In genomic region chr17:614637-615546, GRCh38 we compare ENCODE assay signal across 22 cellular contexts.
DNase-seq lines count a peak whose midpoint lies in the region; ATAC-seq, FAIRE-seq and TF ChIP-seq lines count a peak whose summit lies in the region.
"Had no signal": no experiment of that assay in that cellular context is flagged by ENCODE, and none has a peak within 500 bp of the region (broad histone marks: within the 10 kb centered on the region; RNA-seq: fewer than 3 reads in every experiment).

No MANE protein-coding gene starts in this region.

- H3K4me2 ChIP-seq in hepatocyte: no peak overlapping the region
- H3K4me2 ChIP-seq: KMS-11, PC-9 had no signal

- H3K4me3 ChIP-seq in breast epithelium: no peak overlapping the region
- H3K4me3 ChIP-seq in adipocyte (ENCODE audit: low read length): no peak overlapping the region
- H3K4me3 ChIP-seq in hepatocyte: no peak overlapping the region
- no peak overlapping the region for H3K4me3 ChIP-seq in upper lobe of left lung
- H3K4me3 ChIP-seq: heart right ventricle, PC-9 had no signal

- H3K27me3 ChIP-seq in breast epithelium (no peaks in the 10 kb centered on the region), adipocyte (replicated peaks; ENCODE audit: control insufficient read depth, insufficient read depth, low read length) (no peaks in the 10 kb centered on the region), hepatocyte (no peaks in the 10 kb centered on the region), upper lobe of left lung (no peaks in the 10 kb centered on the region)
- H3K27me3 ChIP-seq: heart right ventricle had no signal

- H3K9me3 ChIP-seq in breast epithelium (no peaks in the 10 kb centered on the region), adipocyte (ENCODE audit: control insufficient read depth, low read length) (no peaks in the 10 kb centered on the region), hepatocyte (ENCODE audit: low read depth) (no peaks in the 10 kb centered on the region), upper lobe of left lung (no peaks in the 10 kb centered on the region)
- H3K9me3 ChIP-seq: heart right ventricle had no signal

- POLR2A ChIA-PET in MCF 10A (lab: Yijun Ruan, JAX): interaction anchor here (0.6 to 0.7 kb wide), 2 partner anchors 13 to 87 kb away, joined by 3 read pairs; no protein-coding TSS in a partner anchor

- no peaks in the 10 kb centered on the region for H3K9me3 Mint-ChIP-seq in MCF 10A (ENCODE audit: unreplicated experiment)
- no peaks in the 10 kb centered on the region for H3K9me3 Mint-ChIP-seq in stimulated activated memory B cell treated with anti-CD40 and anti-IgM and Interleukin-4, amounts not matched to agents 10 μg/mL and 1 μg/mL and 100 μg/mL, for 72 hours

- H3K27ac Mint-ChIP-seq in MCF 10A (ENCODE audit: low read depth, unreplicated experiment): no peak overlapping the region
- H3K27ac Mint-ChIP-seq in stimulated activated memory B cell treated with anti-CD40 and anti-IgM and Interleukin-4, amounts not matched to agents 10 μg/mL and 1 μg/mL and 100 μg/mL, for 72 hours: no peak overlapping the region
- H3K27ac Mint-ChIP-seq: activated naive CD8-positive, alpha-beta T cell had no signal

- no peaks in the 10 kb centered on the region for H3K79me2 ChIP-seq in hepatocyte

- peaks cover 7% of the 10 kb centered on the region for H3K4me1 Mint-ChIP-seq in MCF 10A (ENCODE audit: insufficient read depth, unreplicated experiment)
- peaks cover 5% of the 10 kb centered on the region for H3K4me1 Mint-ChIP-seq in stimulated activated memory B cell treated with anti-CD40 and anti-IgM and Interleukin-4, amounts not matched to agents 10 μg/mL and 1 μg/mL and 100 μg/mL, for 72 hours
- H3K4me1 Mint-ChIP-seq: H9 had no signal

- H4K20me1 ChIP-seq in hepatocyte (ENCODE audit: insufficient read depth, poor library complexity, severe bottlenecking): no peaks in the 10 kb centered on the region

- H3K4me3 Mint-ChIP-seq in MCF 10A (ENCODE audit: unreplicated experiment): no peak overlapping the region
- H3K4me3 Mint-ChIP-seq in stimulated activated memory B cell treated with anti-CD40 and anti-IgM and Interleukin-4, amounts not matched to agents 10 μg/mL and 1 μg/mL and 100 μg/mL, for 72 hours: no peak overlapping the region
- H3K4me3 Mint-ChIP-seq: activated naive CD8-positive, alpha-beta T cell; H9 had no signal

- H3K9me2 ChIP-seq in hepatocyte (replicated peaks; ENCODE audit: insufficient read depth): no peaks in the 10 kb centered on the region

- no peak overlapping the region for H3K9ac ChIP-seq in adipocyte (ENCODE audit: low read length)
- H3K9ac ChIP-seq: KMS-11 had no signal

- peak in 1 of 2 donors; percentile 62 for ATAC-seq in upper lobe of left lung (ENCODE audit: low FRiP score in 2 of 2)
- no peak for ATAC-seq in stimulated activated memory B cell treated with anti-CD40 and anti-IgM and Interleukin-4, amounts not matched to agents 10 μg/mL and 1 μg/mL and 100 μg/mL, for 72 hours
- ATAC-seq: sciatic nerve had no signal

- intact Hi-C loops in MCF 10A (cut with micrococcal nuclease) (no loop called here), breast epithelium (cut with DNase I; ENCODE audit: low total_unique reads) (no loop called here)

- H3K36me3 ChIP-seq in breast epithelium (no peaks in the 10 kb centered on the region), adipocyte (ENCODE audit: control insufficient read depth, insufficient read depth, low read length, severe bottlenecking) (peaks cover 9% of the 10 kb centered on the region), hepatocyte (replicated peaks; ENCODE audit: insufficient read depth, low read depth) (no peaks in the 10 kb centered on the region), upper lobe of left lung (peaks cover 0 to 12% (median 5%) of the 10 kb centered on the region in 4 donors)

- no peak for TF ChIP-seq CTCF in MCF 10A (IDR thresholded peaks at IDR 0.05; ENCODE audit: unreplicated experiment)
- no peak for TF ChIP-seq CTCF in breast epithelium (IDR thresholded peaks at IDR 0.05)
- no peak for TF ChIP-seq CTCF in hepatocyte (IDR thresholded peaks at IDR 0.05; ENCODE audit: poor library complexity)
- TF ChIP-seq CTCF in upper lobe of left lung (IDR thresholded peaks at IDR 0.05): no peak

- 66% methylated on average over 9 of the region's 9 CpGs for WGBS in hepatocyte (ENCODE audit: low lambda C conversion rate, missing lambda C conversion rate)
- WGBS in upper lobe of left lung, 2 donors: 76 to 82% methylated on average over 9 of the region's 9 CpGs

- H3K27me3 Mint-ChIP-seq in MCF 10A (ENCODE audit: insufficient read depth, unreplicated experiment): no peaks in the 10 kb centered on the region
- H3K27me3 Mint-ChIP-seq in stimulated activated memory B cell treated with anti-CD40 and anti-IgM and Interleukin-4, amounts not matched to agents 10 μg/mL and 1 μg/mL and 100 μg/mL, for 72 hours: no peaks in the 10 kb centered on the region
- H3K27me3 Mint-ChIP-seq: activated naive CD8-positive, alpha-beta T cell had no signal

- DNase-seq in MCF 10A (ENCODE audit: unreplicated experiment) (peak; percentile 45), breast epithelium (ENCODE audit: low spot score in 2 of 2) (no peak), adipocyte (ENCODE audit: low read depth) (peak; percentile 29), hepatocyte (ENCODE audit: low spot score) (peak; percentile 45), upper lobe of left lung (no peak), urothelium cell line (ENCODE audit: low spot score) (no peak), HuH-7 (ENCODE audit: low spot score) (no peak)
- DNase-seq: central memory CD4-positive, alpha-beta T cell; H9; heart right ventricle; left cardiac atrium; NCI-H1930; NCI-H524; stimulated activated CD4-positive, alpha-beta T cell treated with anti-CD3 and anti-CD28 coated beads, Interleukin-4, amount 100 ng/mL, for 4 hours; T-helper 1 cell had no signal

- FAIRE-seq in urothelium cell line (lab: Jason Lieb, UNC): no peak
- FAIRE-seq: A204.1, endometrium had no signal

- no peaks in the 10 kb centered on the region for H3K4me1 ChIP-seq in breast epithelium
- H3K4me1 ChIP-seq in adipocyte (ENCODE audit: control insufficient read depth, insufficient read depth, low read length): peaks cover 4% of the 10 kb centered on the region
- no peaks in the 10 kb centered on the region for H3K4me1 ChIP-seq in hepatocyte (ENCODE audit: insufficient read depth)
- H3K4me1 ChIP-seq in upper lobe of left lung: peaks cover 0 to 6% (median 0%) of the 10 kb centered on the region in 4 donors

- TF ChIP-seq EP300 in upper lobe of left lung (IDR thresholded peaks at IDR 0.05): no peak

- TF ChIP-seq POLR2A in breast epithelium (IDR thresholded peaks at IDR 0.05) (no peak), upper lobe of left lung (IDR thresholded peaks at IDR 0.05) (peak in 1 of 4 donors; percentile 12)

- no peak overlapping the region for H2AFZ ChIP-seq in hepatocyte
- H2AFZ ChIP-seq: PC-9 had no signal

- peaks cover 12% of the 10 kb centered on the region for H3K36me3 Mint-ChIP-seq in MCF 10A (ENCODE audit: insufficient read depth, unreplicated experiment)
- H3K36me3 Mint-ChIP-seq in stimulated activated memory B cell treated with anti-CD40 and anti-IgM and Interleukin-4, amounts not matched to agents 10 μg/mL and 1 μg/mL and 100 μg/mL, for 72 hours: peaks cover 30% of the 10 kb centered on the region

- no peak overlapping the region for H3K27ac ChIP-seq in breast epithelium
- H3K27ac ChIP-seq in hepatocyte: peak overlapping the region; percentile 64
- H3K27ac ChIP-seq in upper lobe of left lung: peak overlapping the region in 3 of 4 donors; percentile 60 to 70 (median 61)
- H3K27ac ChIP-seq: KMS-11, PC-9 had no signal

- BruUV-seq in MCF 10A (replicated peaks; lab: Mats Ljungman, UMichigan): no TSS peak

- CTCF ChIA-PET in MCF 10A (lab: Yijun Ruan, JAX): no interaction called here

Comparison
In these comparisons a context has a peak if more than half of its experiments do, and no peak if none do; other contexts are left out.
1. DNase-seq: peak in MCF 10A (single experiment), adipocyte (single experiment) and hepatocyte (single experiment); none in breast epithelium (0 of 2), upper lobe of left lung (0 of 2), urothelium cell line (single experiment) and HuH-7 (single experiment).
2. H3K27ac ChIP-seq: peak in hepatocyte (single experiment) and upper lobe of left lung (3 of 4); none in breast epithelium (0 of 2).